ENCODE assay signal across 8 cellular contexts in the genomic region with DNA sequence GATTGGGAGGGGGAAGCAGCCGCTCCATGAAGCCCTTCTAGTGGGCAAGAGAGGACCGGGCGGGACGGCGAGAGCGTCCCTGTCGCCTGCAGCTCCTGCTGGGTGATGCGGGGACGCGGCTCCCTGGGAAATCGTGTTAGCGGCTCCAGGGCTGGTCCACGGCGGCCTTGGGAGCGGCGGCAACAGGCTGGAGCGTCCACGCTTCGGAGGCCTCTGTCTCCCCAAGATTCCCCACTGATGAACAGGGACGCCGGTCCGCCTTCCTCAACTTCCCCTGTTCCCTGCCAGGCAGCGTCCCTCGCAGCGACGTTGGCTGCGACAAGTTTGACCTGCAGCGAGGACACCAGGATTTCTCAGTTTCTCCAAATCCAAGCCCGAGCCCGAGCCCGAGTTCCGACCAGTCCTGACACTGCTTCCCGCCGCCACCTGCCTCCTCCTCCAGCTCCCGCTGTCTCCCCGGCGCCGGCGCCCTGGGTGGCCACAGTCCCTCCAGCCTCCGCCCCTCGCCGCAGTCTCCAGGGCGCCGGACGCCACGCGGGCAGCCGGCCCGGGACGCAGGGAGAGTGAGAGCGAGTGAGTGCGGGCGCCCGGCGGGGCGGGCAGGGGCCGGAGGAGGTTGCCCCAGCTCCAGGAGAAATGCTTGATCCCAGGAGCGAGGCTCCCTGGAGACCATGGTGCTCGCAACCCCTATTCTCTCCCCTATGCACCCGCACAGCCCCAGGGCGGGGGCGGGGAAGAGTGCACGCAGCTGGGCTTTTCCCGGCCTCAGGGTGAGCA.
DNase-seq lines count a peak whose midpoint lies in the region; ATAC-seq lines count a peak whose summit lies in the region.

No MANE protein-coding gene starts in this region.

- peak overlapping the region; percentile 48 for H3K4me3 Mint-ChIP-seq in activated CD8-positive, alpha-beta memory T cell treated with anti-CD3 and anti-CD28 coated beads, Interleukin-2, amount 10 ng/mL, durations not matched to agents 7 days and 5 days
- peak overlapping the region; percentile 41 for H3K4me3 Mint-ChIP-seq in central memory CD8-positive, alpha-beta T cell
- H3K4me3 Mint-ChIP-seq in stimulated activated effector memory CD8-positive, alpha-beta T cell treated with anti-CD3 and anti-CD28 coated beads, Interleukin-12 subunit alpha, Interleukin-12 subunit beta, amount 100 ng/mL, for 72 hours, result peak overlapping the region; percentile 64

- CTCF ChIA-PET in activated CD8-positive, alpha-beta memory T cell treated with anti-CD3 and anti-CD28 coated beads, Interleukin-2, amount 10 ng/mL, durations not matched to agents 7 days and 5 days (lab: Charles Lee), result no interaction called here

- peaks cover 86% of the 10 kb centered on the region for H3K27me3 Mint-ChIP-seq in activated CD8-positive, alpha-beta memory T cell treated with anti-CD3 and anti-CD28 coated beads, Interleukin-2, amount 10 ng/mL, durations not matched to agents 7 days and 5 days
- peaks cover 92% of the 10 kb centered on the region for H3K27me3 Mint-ChIP-seq in central memory CD8-positive, alpha-beta T cell

- no peak for DNase-seq in activated CD8-positive, alpha-beta memory T cell treated with anti-CD3 and anti-CD28 coated beads, Interleukin-2, amount 10 ng/mL, durations not matched to agents 7 days and 5 days
- DNase-seq in activated CD8-positive, alpha-beta memory T cell treated with anti-CD3 and anti-CD28 coated beads, Interleukin-2, amount 50 U/mL, for 4 hours, result no peak
- DNase-seq in NCI-H510A treated with DMSO at 0.1 percent for 48 hours (lab: John Stamatoyannopoulos, UW) (peak; percentile 18), left lobe of liver (ENCODE audit: low spot score) (peak; percentile 65), germinal center (ENCODE audit: low spot score) (no peak)
- DNase-seq in central memory CD8-positive, alpha-beta T cell (ENCODE audit: low spot score in 2 of 2), result no peak
- no peak for DNase-seq in stimulated activated effector memory CD8-positive, alpha-beta T cell treated with anti-CD3 and anti-CD28 coated beads, Interleukin-12 subunit alpha, Interleukin-12 subunit beta, amount 100 ng/mL, for 72 hours (ENCODE audit: low spot score in 2 of 2)

- ATAC-seq in activated CD8-positive, alpha-beta memory T cell treated with anti-CD3 and anti-CD28 coated beads, Interleukin-2, amount 10 ng/mL, durations not matched to agents 7 days and 5 days, result peak; percentile 12
- no peak for ATAC-seq in central memory CD8-positive, alpha-beta T cell (replicated peaks; ENCODE audit: extremely low read depth, poor library complexity, severe bottlenecking)
- peak; percentile 96 for ATAC-seq in left lobe of liver
- peak; percentile 56 for ATAC-seq in stimulated activated effector memory CD8-positive, alpha-beta T cell treated with anti-CD3 and anti-CD28 coated beads, Interleukin-12 subunit alpha, Interleukin-12 subunit beta, amount 100 ng/mL, for 72 hours
- no peak for ATAC-seq in activated CD4-positive, CD25-positive, alpha-beta regulatory T cell treated with anti-CD3 and anti-CD28 coated beads, Interleukin-2, amount 50 U/mL, for 24 hours

- H3K4me1 Mint-ChIP-seq in activated CD8-positive, alpha-beta memory T cell treated with anti-CD3 and anti-CD28 coated beads, Interleukin-2, amount 10 ng/mL, durations not matched to agents 7 days and 5 days, result peaks cover 8% of the 10 kb centered on the region
- H3K4me1 Mint-ChIP-seq in central memory CD8-positive, alpha-beta T cell, result peaks cover 9% of the 10 kb centered on the region
- peaks cover 13% of the 10 kb centered on the region for H3K4me1 Mint-ChIP-seq in stimulated activated effector memory CD8-positive, alpha-beta T cell treated with anti-CD3 and anti-CD28 coated beads, Interleukin-12 subunit alpha, Interleukin-12 subunit beta, amount 100 ng/mL, for 72 hours

- no peak overlapping the region for H3K27ac Mint-ChIP-seq in activated CD8-positive, alpha-beta memory T cell treated with anti-CD3 and anti-CD28 coated beads, Interleukin-2, amount 10 ng/mL, durations not matched to agents 7 days and 5 days
- H3K27ac Mint-ChIP-seq in central memory CD8-positive, alpha-beta T cell (ENCODE audit: low read depth), result no peak overlapping the region
- H3K27ac Mint-ChIP-seq in stimulated activated effector memory CD8-positive, alpha-beta T cell treated with anti-CD3 and anti-CD28 coated beads, Interleukin-12 subunit alpha, Interleukin-12 subunit beta, amount 100 ng/mL, for 72 hours, result no peak overlapping the region

- peaks cover 2% of the 10 kb centered on the region for H3K36me3 Mint-ChIP-seq in activated CD8-positive, alpha-beta memory T cell treated with anti-CD3 and anti-CD28 coated beads, Interleukin-2, amount 10 ng/mL, durations not matched to agents 7 days and 5 days
- peaks cover 3% of the 10 kb centered on the region for H3K36me3 Mint-ChIP-seq in central memory CD8-positive, alpha-beta T cell (ENCODE audit: insufficient read depth)
- no peaks in the 10 kb centered on the region for H3K36me3 Mint-ChIP-seq in stimulated activated effector memory CD8-positive, alpha-beta T cell treated with anti-CD3 and anti-CD28 coated beads, Interleukin-12 subunit alpha, Interleukin-12 subunit beta, amount 100 ng/mL, for 72 hours

- H3K9me3 Mint-ChIP-seq in activated CD8-positive, alpha-beta memory T cell treated with anti-CD3 and anti-CD28 coated beads, Interleukin-2, amount 10 ng/mL, durations not matched to agents 7 days and 5 days (ENCODE audit: low read depth), result peaks cover 2% of the 10 kb centered on the region
- no peaks in the 10 kb centered on the region for H3K9me3 Mint-ChIP-seq in central memory CD8-positive, alpha-beta T cell
- H3K9me3 Mint-ChIP-seq in stimulated activated effector memory CD8-positive, alpha-beta T cell treated with anti-CD3 and anti-CD28 coated beads, Interleukin-12 subunit alpha, Interleukin-12 subunit beta, amount 100 ng/mL, for 72 hours, result peaks cover 3% of the 10 kb centered on the region

Comparison
In these comparisons a context has a peak if more than half of its experiments do, and no peak if none do; other contexts are left out.
1. ATAC-seq: peak in activated CD8-positive, alpha-beta memory T cell treated with anti-CD3 and anti-CD28 coated beads, Interleukin-2, amount 10 ng/mL, durations not matched to agents 7 days and 5 days (single experiment), left lobe of liver (single experiment) and stimulated activated effector memory CD8-positive, alpha-beta T cell treated with anti-CD3 and anti-CD28 coated beads, Interleukin-12 subunit alpha, Interleukin-12 subunit beta, amount 100 ng/mL, for 72 hours (single experiment); none in central memory CD8-positive, alpha-beta T cell (single experiment) and activated CD4-positive, CD25-positive, alpha-beta regulatory T cell treated with anti-CD3 and anti-CD28 coated beads, Interleukin-2, amount 50 U/mL, for 24 hours (0 of 2).
2. DNase-seq: peak in NCI-H510A treated with DMSO at 0.1 percent for 48 hours (single experiment) and left lobe of liver (single experiment); none in activated CD8-positive, alpha-beta memory T cell treated with anti-CD3 and anti-CD28 coated beads, Interleukin-2, amount 10 ng/mL, durations not matched to agents 7 days and 5 days (single experiment), activated CD8-positive, alpha-beta memory T cell treated with anti-CD3 and anti-CD28 coated beads, Interleukin-2, amount 50 U/mL, for 4 hours (single experiment), central memory CD8-positive, alpha-beta T cell (0 of 2), stimulated activated effector memory CD8-positive, alpha-beta T cell treated with anti-CD3 and anti-CD28 coated beads, Interleukin-12 subunit alpha, Interleukin-12 subunit beta, amount 100 ng/mL, for 72 hours (0 of 2) and germinal center (single experiment).
3. Peak in every context shown above with its lines, with median percentiles within 50 percentile points of each other: H3K4me3 Mint-ChIP-seq.